19 cellular contexts compared by ENCODE assay signal in the genomic region with DNA sequence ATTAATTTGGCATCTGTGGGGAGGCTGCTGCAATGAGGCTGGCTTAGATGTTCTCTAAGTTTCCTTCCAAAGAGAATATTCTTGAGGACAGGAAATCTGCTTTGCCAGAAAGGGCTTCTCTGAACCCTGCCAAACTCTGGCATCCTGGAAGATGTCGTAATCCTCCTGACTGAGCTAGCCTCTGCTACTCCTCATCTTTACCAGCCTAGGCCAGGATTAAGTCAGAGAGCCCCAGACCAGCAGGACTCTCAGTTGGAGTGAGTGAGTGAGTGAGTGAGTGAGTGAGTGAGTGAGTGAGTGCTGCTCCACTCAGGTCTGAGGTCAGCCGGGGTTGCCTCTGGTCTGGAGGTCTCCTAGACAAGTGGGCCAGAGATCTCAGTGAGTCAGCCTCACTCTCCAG.
DNase-seq lines count a peak whose midpoint lies in the region; ATAC-seq and TF ChIP-seq lines count a peak whose summit lies in the region.
"Had no signal": no experiment of that assay in that cellular context is flagged by ENCODE, and none has a peak within 500 bp of the region (broad histone marks: within the 10 kb centered on the region; RNA-seq: fewer than 3 reads in every experiment).

No MANE protein-coding gene starts in this region.

- TF ChIP-seq CTCF in cardiac fibroblast (IDR thresholded peaks at IDR 0.05; ENCODE audit: low read depth, low read length) (no peak), left ventricle myocardium inferior (IDR thresholded peaks at IDR 0.05; ENCODE audit: borderline replicate concordance) (no peak), GM23338 (conservative IDR thresholded peaks at IDR 0.05; ENCODE audit: low read depth in 2 of 2) (no peak)

- peak overlapping the region; percentile 17 for H3K27ac ChIP-seq in left ventricle myocardium inferior (replicated peaks)
- H3K27ac ChIP-seq in aorta (ENCODE audit: low read depth in 1 of 2, low read length in 2 of 2): no peak overlapping the region
- no peak overlapping the region for H3K27ac ChIP-seq in GM23338 (ENCODE audit: low read depth)
- H3K27ac ChIP-seq: heart right ventricle, prostate gland, upper lobe of left lung had no signal

- H2AFZ ChIP-seq in GM23338: no peak overlapping the region

- no peak overlapping the region for H3K4me2 ChIP-seq in GM23338

- H3K4me3 Mint-ChIP-seq in GM23338: no peak overlapping the region
- H3K4me3 Mint-ChIP-seq: activated CD8-positive, alpha-beta memory T cell treated with anti-CD3 and anti-CD28 coated beads, Interleukin-2, amount 10 ng/mL, durations not matched to agents 7 days and 5 days; CD4-positive, alpha-beta T cell; endodermal cell had no signal

- no peak overlapping the region for H3K27ac Mint-ChIP-seq in GM23338
- H3K27ac Mint-ChIP-seq: activated CD8-positive, alpha-beta memory T cell treated with anti-CD3 and anti-CD28 coated beads, Interleukin-2, amount 10 ng/mL, durations not matched to agents 7 days and 5 days; CD4-positive, alpha-beta T cell; endodermal cell had no signal

- no peaks in the 10 kb centered on the region for H3F3A ChIP-seq in GM23338 (replicated peaks; ENCODE audit: low read depth)

- H3K4me1 Mint-ChIP-seq in GM23338: peaks cover 36% of the 10 kb centered on the region
- H3K4me1 Mint-ChIP-seq: activated CD8-positive, alpha-beta memory T cell treated with anti-CD3 and anti-CD28 coated beads, Interleukin-2, amount 10 ng/mL, durations not matched to agents 7 days and 5 days had no signal

- H3K36me3 Mint-ChIP-seq in GM23338 (ENCODE audit: low read depth): no peaks in the 10 kb centered on the region; the same call in 1 of the 3 replicates
- H3K36me3 Mint-ChIP-seq: activated CD8-positive, alpha-beta memory T cell treated with anti-CD3 and anti-CD28 coated beads, Interleukin-2, amount 10 ng/mL, durations not matched to agents 7 days and 5 days had no signal

- no peaks in the 10 kb centered on the region for H3K27me3 ChIP-seq in left ventricle myocardium inferior (ENCODE audit: low read depth)
- H3K27me3 ChIP-seq in aorta (ENCODE audit: control insufficient read depth in 1 of 2, insufficient read depth in 2 of 2, low read length in 1 of 2): no peaks in the 10 kb centered on the region
- no peaks in the 10 kb centered on the region for H3K27me3 ChIP-seq in GM23338 (ENCODE audit: insufficient read depth)
- H3K27me3 ChIP-seq: heart right ventricle, upper lobe of left lung had no signal

- H3K27me3 Mint-ChIP-seq in GM23338 (ENCODE audit: insufficient read depth, low read depth, poor library complexity): peaks cover 4% of the 10 kb centered on the region
- H3K27me3 Mint-ChIP-seq: activated CD8-positive, alpha-beta memory T cell treated with anti-CD3 and anti-CD28 coated beads, Interleukin-2, amount 10 ng/mL, durations not matched to agents 7 days and 5 days had no signal

- H4K20me1 ChIP-seq in GM23338 (replicated peaks; ENCODE audit: insufficient read depth): no peaks in the 10 kb centered on the region

- DNase-seq in Right ventricle myocardium inferior (ENCODE audit: missing footprints) (no peak), cardiac septum (ENCODE audit: low spot score) (no peak), cardiac fibroblast (ENCODE audit: low read depth in 2 of 2) (peak; percentile 43 to 90), left ventricle myocardium inferior (no peak), aorta (peak in 1 of 2 donors; percentile 48), GM23338 (ENCODE audit: low spot score) (no peak)
- DNase-seq: activated CD8-positive, alpha-beta memory T cell treated with anti-CD3 and anti-CD28 coated beads, Interleukin-2, amount 10 ng/mL, durations not matched to agents 7 days and 5 days; CD4-positive, alpha-beta T cell; endodermal cell; heart right ventricle; islet precursor cell; NCI-H187 treated with DMSO at 0.1 percent for 48 hours; SIG-M5; stimulated activated CD4-positive, alpha-beta T cell treated with anti-CD3 and anti-CD28 coated beads, Interleukin-15, amount 100 ng/mL, for 24 hours; stimulated activated naive CD8-positive, alpha-beta T cell treated with anti-CD3 and anti-CD28 coated beads, Interleukin-15, Interleukin-2, amounts not matched to agents 100 U/mL and 50 U/mL, for 24 hours; upper lobe of left lung had no signal

- intact Hi-C loops in Right ventricle myocardium inferior (cut with DNase I): no loop called here
- intact Hi-C loops in cardiac septum (cut with DNase I): no loop called here
- intact Hi-C loops in left ventricle myocardium inferior (cut with micrococcal nuclease): loop anchor here (10.0 kb wide), 1 partner anchor 196 kb away; no protein-coding TSS in a partner anchor
- intact Hi-C loops in aorta (cut with DNase I): no loop called here

- peaks cover 4% of the 10 kb centered on the region; the same call in 2 of the 3 replicates for H3K9me3 Mint-ChIP-seq in GM23338
- H3K9me3 Mint-ChIP-seq: CD4-positive, alpha-beta T cell had no signal

- 60 to 70% methylated on average over 2 of the region's 2 CpGs for WGBS in aorta, 2 donors

- H3K36me3 ChIP-seq in left ventricle myocardium inferior (no peaks in the 10 kb centered on the region), aorta (ENCODE audit: control insufficient read depth in 1 of 2, insufficient read depth in 2 of 2, low read length in 1 of 2) (no peaks in the 10 kb centered on the region), GM23338 (ENCODE audit: insufficient read depth) (no peaks in the 10 kb centered on the region)
- H3K36me3 ChIP-seq: heart right ventricle, prostate gland, upper lobe of left lung had no signal

- peaks cover 9% of the 10 kb centered on the region for H3K9me3 ChIP-seq in left ventricle myocardium inferior (replicated peaks)
- peaks cover 4% of the 10 kb centered on the region for H3K9me3 ChIP-seq in aorta (ENCODE audit: control insufficient read depth, low read length)
- H3K9me3 ChIP-seq: prostate gland, upper lobe of left lung had no signal

- ATAC-seq in Right ventricle myocardium inferior: peak; percentile 84
- peak; percentile 66 for ATAC-seq in aorta (ENCODE audit: low FRiP score)
- no peak for ATAC-seq in GM18498 (IDR thresholded peaks at IDR 0.05; ENCODE audit: unreplicated experiment)
- ATAC-seq in GM21423 (IDR thresholded peaks at IDR 0.05; ENCODE audit: unreplicated experiment): no peak
- no peak for ATAC-seq in GM23338
- ATAC-seq: activated CD8-positive, alpha-beta memory T cell treated with anti-CD3 and anti-CD28 coated beads, Interleukin-2, amount 10 ng/mL, durations not matched to agents 7 days and 5 days; stimulated activated naive CD8-positive, alpha-beta T cell treated with anti-CD3 and anti-CD28 coated beads, Interleukin-15, Interleukin-2, amounts not matched to agents 100 U/mL and 50 U/mL, for 24 hours had no signal

- no peaks in the 10 kb centered on the region for H3K79me2 ChIP-seq in GM23338 (replicated peaks; ENCODE audit: insufficient read depth)

- H3K4me3 ChIP-seq in cardiac fibroblast (replicated peaks in 1 of 2; ENCODE audit: low read depth in 2 of 2, low read length in 2 of 2): no peak overlapping the region
- H3K4me3 ChIP-seq in left ventricle myocardium inferior: no peak overlapping the region
- H3K4me3 ChIP-seq in aorta (ENCODE audit: low read length in 2 of 2): no peak overlapping the region
- H3K4me3 ChIP-seq in GM23338: no peak overlapping the region
- H3K4me3 ChIP-seq: heart right ventricle, prostate gland, upper lobe of left lung had no signal

- H3K4me1 ChIP-seq in left ventricle myocardium inferior (no peaks in the 10 kb centered on the region), aorta (ENCODE audit: control insufficient read depth in 1 of 2, insufficient read depth in 2 of 2, low read length in 2 of 2) (no peaks in the 10 kb centered on the region), GM23338 (ENCODE audit: insufficient read depth) (peaks cover 36% of the 10 kb centered on the region)
- H3K4me1 ChIP-seq: prostate gland had no signal

- 0 out of 2 replicates have a peak, but pooled peaks cover 5% of the 10 kb centered on the region for H3K9me2 ChIP-seq in GM23338 (ENCODE audit: insufficient read depth)

TF ChIP-seq in GM23338, 12 proteins besides CTCF, POLR2A, EP300 and RAD21 (continues in another document):
- TF ChIP-seq EZH2phosphoT487 (IDR thresholded peaks at IDR 0.05; ENCODE audit: unreplicated experiment) (no peak), CREB1 (CRISPR knock-in tag; IDR thresholded peaks at IDR 0.05; ENCODE audit: low read depth) (no peak), POLR2AphosphoS5 (IDR thresholded peaks at IDR 0.05; ENCODE audit: low read depth) (no peak), ZNF114 (CRISPR knock-in tag; IDR thresholded peaks at IDR 0.05) (no peak), NANOG (IDR thresholded peaks at IDR 0.05; ENCODE audit: borderline replicate concordance) (no peak), STAT1 (IDR thresholded peaks at IDR 0.05; ENCODE audit: unreplicated experiment) (no peak), JUNB (IDR thresholded peaks at IDR 0.05; ENCODE audit: unreplicated experiment) (no peak), ZNF331 (CRISPR knock-in tag; IDR thresholded peaks at IDR 0.05; ENCODE audit: low read depth) (no peak)

Comparison
In these comparisons a context has a peak if more than half of its experiments do, and no peak if none do; other contexts are left out.
1. ATAC-seq: peak in Right ventricle myocardium inferior (single experiment) and aorta (single experiment); none in GM18498 (single experiment), GM21423 (single experiment) and GM23338 (single experiment).
2. DNase-seq: peak in cardiac fibroblast (2 of 2); none in Right ventricle myocardium inferior (single experiment), cardiac septum (single experiment), left ventricle myocardium inferior (single experiment) and GM23338 (single experiment).